25 cellular contexts compared by ENCODE assay signal in genomic region chr2:134272831-134273230, GRCh38.
"Had no signal": no experiment of that assay in that cellular context is flagged by ENCODE, and none has a peak within 500 bp of the region (broad histone marks: within the 10 kb centered on the region; RNA-seq: fewer than 3 reads in every experiment).

No MANE protein-coding gene starts in this region.

- H3K27ac ChIP-seq: adrenal gland, ascending aorta, brain microvascular endothelial cell, foreskin keratinocyte, hepatocyte, neutrophil, ovary, prostate gland, tibial artery had no signal

- DNase-seq: activated CD4-positive, alpha-beta memory T cell treated with anti-CD3 and anti-CD28 coated beads, Interleukin-2, amount 10 ng/mL, durations not matched to agents 7 days and 5 days; activated CD4-positive, alpha-beta T cell treated with anti-CD3 and anti-CD28 coated beads for 4 hours; activated CD4-positive, CD25-positive, alpha-beta regulatory T cell; activated gamma-delta T cell; adrenal gland; brain microvascular endothelial cell; caudate nucleus; effector memory CD4-positive, alpha-beta T cell; foreskin keratinocyte; immature natural killer cell; natural killer cell; ovary; spleen; stimulated activated CD4-positive, alpha-beta T cell treated with anti-CD3 and anti-CD28 coated beads, Interleukin-4, amount 100 ng/mL, for 1 hour; stimulated activated naive CD8-positive, alpha-beta T cell treated with anti-CD3 and anti-CD28 coated beads, Interleukin-15, amount 100 ng/mL, for 72 hours; T-cell; tibial artery had no signal

- H3K9me3 ChIP-seq: adrenal gland, ascending aorta, neutrophil, ovary, prostate gland, tibial artery had no signal

- ATAC-seq: activated naive CD4-positive, alpha-beta T cell treated with anti-CD3 and anti-CD28 coated beads, Interleukin-2, amount 50 U/mL, for 72 hours; foreskin keratinocyte; left lobe of liver; natural killer cell; stimulated activated naive CD8-positive, alpha-beta T cell treated with anti-CD3 and anti-CD28 coated beads, Interleukin-15, amount 100 ng/mL, for 72 hours; T-cell had no signal

- H3K4me3 ChIP-seq: adrenal gland, ascending aorta, hepatocyte, lung, ovary, prostate gland, spleen, tibial artery had no signal

- H3K27ac Mint-ChIP-seq: activated CD4-positive, alpha-beta memory T cell treated with anti-CD3 and anti-CD28 coated beads, Interleukin-2, amount 10 ng/mL, durations not matched to agents 7 days and 5 days; activated naive CD4-positive, alpha-beta T cell treated with anti-CD3 and anti-CD28 coated beads, Interleukin-2, amount 50 U/mL, for 72 hours; immature natural killer cell; mesothelial cell of epicardium; natural killer cell; stimulated activated naive CD8-positive, alpha-beta T cell treated with anti-CD3 and anti-CD28 coated beads, Interleukin-15, amount 100 ng/mL, for 72 hours; T-cell had no signal

- H3K4me3 Mint-ChIP-seq: activated CD4-positive, alpha-beta memory T cell treated with anti-CD3 and anti-CD28 coated beads, Interleukin-2, amount 10 ng/mL, durations not matched to agents 7 days and 5 days; immature natural killer cell; mesothelial cell of epicardium; natural killer cell; stimulated activated naive CD8-positive, alpha-beta T cell treated with anti-CD3 and anti-CD28 coated beads, Interleukin-15, amount 100 ng/mL, for 72 hours; T-cell had no signal

- H3K79me2 ChIP-seq: hepatocyte had no signal

- H3K4me2 ChIP-seq: hepatocyte had no signal

- H3K9me3 Mint-ChIP-seq: activated CD4-positive, alpha-beta memory T cell treated with anti-CD3 and anti-CD28 coated beads, Interleukin-2, amount 10 ng/mL, durations not matched to agents 7 days and 5 days; activated naive CD4-positive, alpha-beta T cell treated with anti-CD3 and anti-CD28 coated beads, Interleukin-2, amount 50 U/mL, for 72 hours; mesothelial cell of epicardium; natural killer cell; T-cell had no signal

- H3K4me1 ChIP-seq: adrenal gland, ascending aorta, prostate gland had no signal

- H2AFZ ChIP-seq: hepatocyte had no signal

- H3K27me3 ChIP-seq: adrenal gland, ascending aorta, brain microvascular endothelial cell, foreskin keratinocyte, hepatocyte, neutrophil, ovary, spleen, tibial artery had no signal

- H3K36me3 ChIP-seq: adrenal gland, ascending aorta, brain microvascular endothelial cell, neutrophil, ovary, prostate gland had no signal

- H3K27me3 Mint-ChIP-seq: stimulated activated naive CD8-positive, alpha-beta T cell treated with anti-CD3 and anti-CD28 coated beads, Interleukin-15, amount 100 ng/mL, for 72 hours; T-cell had no signal
